ENCODE assay signal across 8 cellular contexts in the genomic region with DNA sequence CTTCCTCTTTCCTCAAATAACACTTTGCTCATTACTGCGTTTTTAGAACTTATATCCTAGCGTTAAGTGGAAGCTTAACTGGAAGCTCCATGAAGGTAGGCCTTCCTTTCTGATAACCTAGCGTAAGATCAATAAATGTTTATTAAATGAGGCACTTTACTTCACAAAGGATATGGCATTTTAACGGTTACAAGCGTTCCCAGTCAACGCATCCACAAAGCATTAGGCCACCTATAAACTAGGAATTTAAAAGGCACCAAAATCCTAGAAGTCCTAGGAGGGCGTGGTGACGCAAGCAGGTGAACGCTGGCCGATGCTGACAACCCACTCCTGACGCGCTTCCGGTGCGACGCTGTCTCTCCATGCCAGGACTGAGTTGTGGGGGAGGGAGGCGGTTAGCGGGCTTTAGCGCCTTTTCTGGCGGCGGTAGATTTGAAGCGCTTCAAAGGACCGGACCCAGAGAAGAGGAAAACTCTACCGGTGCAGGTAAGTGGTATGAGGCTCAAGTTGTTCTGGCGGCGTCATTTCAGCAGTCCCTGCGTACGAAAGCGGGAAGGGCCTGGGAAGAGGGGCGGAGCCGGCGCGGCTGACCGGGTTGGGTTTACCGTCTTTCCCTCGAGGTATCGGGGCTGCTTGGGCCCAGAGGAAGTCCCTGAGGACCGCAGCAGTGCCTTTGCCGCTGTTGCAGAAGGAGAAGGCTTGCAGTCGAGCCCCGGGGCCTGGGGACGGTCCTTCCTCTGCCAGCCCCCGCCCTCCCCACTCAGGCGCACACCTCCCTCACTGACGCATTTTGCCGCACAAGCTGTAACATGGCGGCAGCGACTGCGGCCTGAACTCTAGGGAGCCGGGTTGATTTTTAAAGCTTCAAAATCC. TPM values are rescaled to one million over a fixed set of nuclear protein-coding genes. Genes with fewer than 3 reads are reported as not detected.
DNase-seq lines count a peak whose midpoint lies in the region; ATAC-seq and TF ChIP-seq lines count a peak whose summit lies in the region.

A gene (plus strand): TSS at position 347 of the 873 bp plus-strand sequence. CDS start 19,691 bp downstream, outside the sequence.

- ATAC-seq in GM19324 (IDR thresholded peaks at IDR 0.05; ENCODE audit: low FRiP score, unreplicated experiment) (peak; percentile 93), HG03469 (IDR thresholded peaks at IDR 0.05; ENCODE audit: unreplicated experiment) (peak; percentile 85), right lobe of liver (peak; percentile 95 to 97 (median 96))

- peaks cover 38% of the 10 kb centered on the region for H4K20me1 ChIP-seq in BLaER1

- peaks cover 22% of the 10 kb centered on the region for H3K4me1 ChIP-seq in BLaER1
- H3K4me1 ChIP-seq in duodenal mucosa (ENCODE audit: control insufficient read depth in 1 of 2, insufficient read depth in 2 of 2, low read length in 2 of 2): peaks cover 8 to 16% of the 10 kb centered on the region in 2 donors
- H3K4me1 ChIP-seq in right lobe of liver: peaks cover 0 to 20% (median 5%) of the 10 kb centered on the region in 4 donors

- DNase-seq in NCI-H774 (lab: John Stamatoyannopoulos, UW) (peak; percentile 84), right lobe of liver (peak; percentile 91 to 94 (median 93))
- peak; percentile 86 to 89 for DNase-seq in activated CD4-positive, alpha-beta T cell treated with anti-CD3 and anti-CD28 coated beads, Interleukin-2, amount 50 U/mL, for 48 hours
- DNase-seq in stimulated activated CD4-positive, alpha-beta T cell treated with anti-CD3 and anti-CD28 coated beads, Interleukin-4, amount 100 ng/mL, for 4 hours: peak; percentile 79 to 86

- H3K9me3 ChIP-seq in BLaER1: peaks cover 9% of the 10 kb centered on the region
- H3K9me3 ChIP-seq in duodenal mucosa (ENCODE audit: control insufficient read depth in 1 of 2, low read length in 2 of 2): no peaks in the 10 kb centered on the region
- H3K9me3 ChIP-seq in right lobe of liver: no peaks in the 10 kb centered on the region

- H3K4me3 ChIP-seq in BLaER1 (peak within 1 kb of the TSS; percentile 83), duodenal mucosa (ENCODE audit: low read depth in 1 of 2, low read length in 2 of 2) (peak within 1 kb of the TSS; percentile 99 to 100), right lobe of liver (peak within 1 kb of the TSS; percentile 68 to 87 (median 84))

- H3K27me3 ChIP-seq in BLaER1: no peaks in the 10 kb centered on the region
- H3K27me3 ChIP-seq in duodenal mucosa (ENCODE audit: control insufficient read depth in 1 of 2, insufficient read depth in 2 of 2, low read length in 2 of 2): no peaks in the 10 kb centered on the region
- no peaks in the 10 kb centered on the region for H3K27me3 ChIP-seq in right lobe of liver

- H3K4me2 ChIP-seq in BLaER1: peak within 1 kb of the TSS; percentile 88

- no peak for TF ChIP-seq CTCF in right lobe of liver (IDR thresholded peaks at IDR 0.05)

- H3K27ac ChIP-seq in BLaER1 (peak within 1 kb of the TSS; percentile 93), duodenal mucosa (ENCODE audit: low read depth, low read length) (peak within 1 kb of the TSS; percentile 96), right lobe of liver (peak within 1 kb of the TSS; percentile 82 to 97 (median 95))

- H3K36me3 ChIP-seq in BLaER1: peaks cover 3% of the 10 kb centered on the region; the same call in 1 of the 2 replicates
- H3K36me3 ChIP-seq in duodenal mucosa (ENCODE audit: control insufficient read depth in 1 of 2, insufficient read depth in 2 of 2, low read length in 2 of 2): no peaks in the 10 kb centered on the region
- no peaks in the 10 kb centered on the region for H3K36me3 ChIP-seq in right lobe of liver

- TF ChIP-seq POLR2A in right lobe of liver (IDR thresholded peaks at IDR 0.05): peak; percentile 68

- WGBS in right lobe of liver (ENCODE audit: insufficient coverage, low coverage, low lambda C conversion rate, missing lambda C conversion rate): 8% methylated on average over 26 of the region's 49 CpGs

- peak within 1 kb of the TSS; percentile 93 for H3K9ac ChIP-seq in BLaER1
- H3K9ac ChIP-seq in duodenal mucosa (ENCODE audit: low read depth in 1 of 2, low read length in 2 of 2): peak within 1 kb of the TSS; percentile 95 to 98

- intact Hi-C loops in right lobe of liver (cut with DNase I): no loop called here

RNA-seq across cellular contexts. Expression of the gene that starts here (rescaled TPM):
- total RNA-seq in right lobe of liver: 10 to 100 TPM; 15.1 to 27.7 (median 23.8) TPM

Comparison
In these comparisons a context has a peak if more than half of its experiments do, and no peak if none do; other contexts are left out.
1. Peak in every context shown above with its lines: DNase-seq, ATAC-seq, H3K4me3 ChIP-seq and H3K27ac ChIP-seq.